7 cellular contexts compared by ENCODE assay signal in genomic region chr3:184162571-184163070, GRCh38. TPM values are rescaled to one million over a fixed set of nuclear protein-coding genes. Genes with fewer than 3 reads are reported as not detected.
DNase-seq lines count a peak whose midpoint lies in the region; ATAC-seq and TF ChIP-seq lines count a peak whose summit lies in the region.
"Not testable (repeated sequence)": the region's sequence is repeated elsewhere in the genome, so short reads cannot be mapped to it uniquely, and the experiment has no call there.

No MANE protein-coding gene starts in this region.

- TF ChIP-seq EP300 in gastroesophageal sphincter (IDR thresholded peaks at IDR 0.05) = not testable (repeated sequence)

- H3K27me3 Mint-ChIP-seq in CD4-positive, alpha-beta memory T cell; T-helper 17 cell; chondrocyte (ENCODE audit: low read depth): not testable (repeated sequence)

- not testable (repeated sequence) for H3K4me3 Mint-ChIP-seq in CD4-positive, alpha-beta memory T cell; T-helper 17 cell; chondrocyte (ENCODE audit: unreplicated experiment)

- POLR2A ChIA-PET in CD4-positive, alpha-beta memory T cell (lab: Charles Lee; ENCODE audit: partially characterized antibody) = not testable (repeated sequence)

- H3K27ac Mint-ChIP-seq in CD4-positive, alpha-beta memory T cell = peak overlapping the region in 4 of 7 donors; percentile 9 to 74 (median 64)
- peak overlapping the region; percentile 80 for H3K27ac Mint-ChIP-seq in T-helper 17 cell
- peak overlapping the region; percentile 4 for H3K27ac Mint-ChIP-seq in chondrocyte (ENCODE audit: unreplicated experiment)

- not testable (repeated sequence) for TF ChIP-seq POLR2A in gastroesophageal sphincter (IDR thresholded peaks at IDR 0.05); spleen (IDR thresholded peaks at IDR 0.05)

- H3K4me1 Mint-ChIP-seq in CD4-positive, alpha-beta memory T cell = peaks cover 14 to 25% (median 18%) of the 10 kb centered on the region in 4 donors
- H3K4me1 Mint-ChIP-seq in T-helper 17 cell (peaks cover 18% of the 10 kb centered on the region), chondrocyte (ENCODE audit: low read depth) (peaks cover 41% of the 10 kb centered on the region)

- TF ChIP-seq CTCF in chondrocyte (IDR thresholded peaks at IDR 0.05); gastroesophageal sphincter (IDR thresholded peaks at IDR 0.05); psoas muscle (IDR thresholded peaks at IDR 0.05); spleen (IDR thresholded peaks at IDR 0.05 in 8 of 11, conservative IDR thresholded peaks at IDR 0.05 in 3 of 11): not testable (repeated sequence)

- not testable (repeated sequence) for ATAC-seq in T-helper 17 cell, left ventricle myocardium superior
- ATAC-seq in gastroesophageal sphincter (peak; percentile 37), psoas muscle (peak in 1 of 4 donors; percentile 64)

- CTCF ChIA-PET in CD4-positive, alpha-beta memory T cell (lab: Charles Lee; ENCODE audit: partially characterized antibody) = interaction anchor here (1.3 kb wide), 1 partner anchor 15 kb away, joined by 3 read pairs; no protein-coding TSS in a partner anchor

- not testable (repeated sequence) for H3K27ac ChIP-seq in CD4-positive, alpha-beta memory T cell (ENCODE audit: low read depth, low read length); spleen
- H3K27ac ChIP-seq in gastroesophageal sphincter (peak overlapping the region in 3 of 4 donors; percentile 69 to 95 (median 94)), psoas muscle (peak overlapping the region; percentile 54)

- peaks cover 22 to 46% of the 10 kb centered on the region in 2 donors for H3K36me3 Mint-ChIP-seq in CD4-positive, alpha-beta memory T cell
- not testable (repeated sequence) for H3K36me3 Mint-ChIP-seq in T-helper 17 cell (ENCODE audit: low read depth)
- peaks cover 23% of the 10 kb centered on the region for H3K36me3 Mint-ChIP-seq in chondrocyte (ENCODE audit: low read depth)

- DNase-seq in CD4-positive, alpha-beta memory T cell; T-helper 17 cell; chondrocyte (ENCODE audit: low spot score); psoas muscle: not testable (repeated sequence)
- DNase-seq in left ventricle myocardium superior (peak; percentile 19), spleen (peak; percentile 22)

- WGBS in gastroesophageal sphincter (ENCODE audit: low coverage in 1 of 2), 2 donors = 50 to 65% methylated on average over 2 to 7 of the region's 8 CpGs
- WGBS in psoas muscle, 3 donors = 41 to 63% (median 60%) methylated on average over 8 of the region's 8 CpGs
- WGBS in spleen, 5 donors = 74 to 91% (median 84%) methylated on average over 8 of the region's 8 CpGs

- not testable (repeated sequence) for H3K4me1 ChIP-seq in CD4-positive, alpha-beta memory T cell (ENCODE audit: insufficient read depth, low read length)
- H3K4me1 ChIP-seq in gastroesophageal sphincter (peaks cover 0 to 72% (median 42%) of the 10 kb centered on the region in 3 donors), psoas muscle (peaks cover 52% of the 10 kb centered on the region), spleen (peaks cover 7 to 63% (median 38%) of the 10 kb centered on the region in 6 donors)

- H3K4me3 ChIP-seq in CD4-positive, alpha-beta memory T cell (ENCODE audit: low read length in 2 of 2); gastroesophageal sphincter; psoas muscle; spleen: not testable (repeated sequence)

- H3K9me3 Mint-ChIP-seq in CD4-positive, alpha-beta memory T cell; chondrocyte (ENCODE audit: low read depth): not testable (repeated sequence)

- intact Hi-C loops in CD4-positive, alpha-beta memory T cell (cut with micrococcal nuclease); left ventricle myocardium superior (cut with micrococcal nuclease); psoas muscle (cut with DNase I); spleen (cut with DNase I; ENCODE audit: low total_unique reads): not testable (repeated sequence)

- H3K9me3 ChIP-seq in CD4-positive, alpha-beta memory T cell (ENCODE audit: control insufficient read depth in 1 of 2, low read length in 2 of 2); T-helper 17 cell (ENCODE audit: control insufficient read depth, low read length, poor library complexity, severe bottlenecking); gastroesophageal sphincter; psoas muscle; spleen: not testable (repeated sequence)

- peaks cover 39% of the 10 kb centered on the region for H3K36me3 ChIP-seq in CD4-positive, alpha-beta memory T cell (ENCODE audit: insufficient read depth, low read length)
- H3K36me3 ChIP-seq in gastroesophageal sphincter (peaks cover 0 to 47% of the 10 kb centered on the region in 2 donors), psoas muscle (ENCODE audit: insufficient read depth in 1 of 2, low read depth in 1 of 2) (peaks cover 8 to 46% of the 10 kb centered on the region in 2 donors), spleen (peaks cover 0 to 65% (median 41%) of the 10 kb centered on the region in 6 donors)

- not testable (repeated sequence) for H3K27me3 ChIP-seq in CD4-positive, alpha-beta memory T cell (ENCODE audit: insufficient read depth, low read length); gastroesophageal sphincter; psoas muscle (ENCODE audit: insufficient read depth in 3 of 3, low read length in 2 of 3); spleen (replicated peaks in 1 of 7)

RNA-seq across cellular contexts. Expression of gene DVL3, which starts 7.4 kb away (rescaled TPM):
- total RNA-seq in CD4-positive, alpha-beta memory T cell = 10 to 100 TPM; 43.3 to 46.4 TPM
- polyA plus RNA-seq in CD4-positive, alpha-beta memory T cell = 10 to 100 TPM in 1 of 2 donors, 1 to 10 TPM in 1; 3.0 to 14.1 TPM
- 10 to 100 TPM; 31.5 to 42.9 TPM for total RNA-seq in T-helper 17 cell
- total RNA-seq in chondrocyte = 88.1 to 113 TPM (median 102 TPM) in 3 replicates
- 100 to 1,000 TPM in 1 of 4 donors, 10 to 100 TPM in 3; 56.8 to 117 (median 66.4) TPM for total RNA-seq in gastroesophageal sphincter
- total RNA-seq in left ventricle myocardium superior = 76.8 TPM
- total RNA-seq in psoas muscle = 10 to 100 TPM; 46.7 to 57.2 (median 47.7) TPM
- 10 to 100 TPM; 32.3 to 57.6 (median 36.1) TPM for polyA plus RNA-seq in psoas muscle
- total RNA-seq in spleen = 10 to 100 TPM; 40.3 to 67.3 (median 54.2) TPM
- polyA plus RNA-seq in spleen = 10 to 100 TPM; 12.3 to 28.2 (median 15.8) TPM

RNA-seq across cellular contexts. Expression of gene AP2M1, which starts 12.0 kb away (rescaled TPM):
- total RNA-seq in CD4-positive, alpha-beta memory T cell = 100 to 1,000 TPM; 206 to 208 TPM
- 100 to 1,000 TPM; 254 to 312 TPM for polyA plus RNA-seq in CD4-positive, alpha-beta memory T cell
- total RNA-seq in T-helper 17 cell (100 to 1,000 TPM; 120 to 164 TPM), chondrocyte (455 to 492 TPM (median 488 TPM) in 3 replicates), gastroesophageal sphincter (100 to 1,000 TPM; 234 to 322 (median 288) TPM), left ventricle myocardium superior (318 TPM), psoas muscle (100 to 1,000 TPM; 157 to 178 (median 165) TPM), spleen (100 to 1,000 TPM; 192 to 254 (median 204) TPM)
- polyA plus RNA-seq in psoas muscle (100 to 1,000 TPM; 166 to 299 (median 285) TPM), spleen (100 to 1,000 TPM in 2 of 3 donors, 10 to 100 TPM in 1; 98.7 to 155 (median 137) TPM)

RNA-seq across cellular contexts. Expression of gene ABCF3, which starts 23.4 kb away (rescaled TPM):
- 100 to 1,000 TPM; 122 to 124 TPM for total RNA-seq in CD4-positive, alpha-beta memory T cell
- polyA plus RNA-seq in CD4-positive, alpha-beta memory T cell = 10 to 100 TPM; 32.0 to 55.1 TPM
- total RNA-seq in T-helper 17 cell = 100 to 1,000 TPM; 118 to 120 TPM
- total RNA-seq in chondrocyte = 52.8 to 68.9 TPM (median 53.8 TPM) in 3 replicates
- 10 to 100 TPM; 31.8 to 54.9 (median 39.5) TPM for total RNA-seq in gastroesophageal sphincter
- 75.6 TPM for total RNA-seq in left ventricle myocardium superior
- total RNA-seq in psoas muscle = 10 to 100 TPM; 44.1 to 93.0 (median 72.7) TPM
- 100 to 1,000 TPM in 1 of 3 donors, 10 to 100 TPM in 2; 68.5 to 108 (median 79.3) TPM for polyA plus RNA-seq in psoas muscle
- 10 to 100 TPM; 46.4 to 90.7 (median 69.8) TPM for total RNA-seq in spleen
- polyA plus RNA-seq in spleen = 10 to 100 TPM; 35.3 to 67.3 (median 61.2) TPM

RNA-seq across cellular contexts. Expression of gene EIF2B5, which starts 27.5 kb away (rescaled TPM):
- total RNA-seq in CD4-positive, alpha-beta memory T cell = 10 to 100 TPM; 82.3 to 87.6 TPM
- 10 to 100 TPM; 59.6 to 69.4 TPM for polyA plus RNA-seq in CD4-positive, alpha-beta memory T cell
- total RNA-seq in T-helper 17 cell (10 to 100 TPM; 49.5 to 53.8 TPM), chondrocyte (24.0 to 31.8 TPM (median 26.1 TPM) in 3 replicates), gastroesophageal sphincter (10 to 100 TPM; 36.2 to 49.2 (median 44.3) TPM), left ventricle myocardium superior (33.1 TPM), psoas muscle (10 to 100 TPM; 44.0 to 55.1 (median 50.0) TPM), spleen (10 to 100 TPM; 40.4 to 50.7 (median 46.3) TPM)
- polyA plus RNA-seq in psoas muscle (100 to 1,000 TPM in 1 of 3 donors, 10 to 100 TPM in 2; 61.4 to 101 (median 80.3) TPM), spleen (10 to 100 TPM; 40.4 to 55.7 (median 52.8) TPM)

Comparison
In these comparisons a context has a peak if more than half of its experiments do, and no peak if none do; other contexts are left out.
1. H3K27ac Mint-ChIP-seq: peak in every context shown above with its lines; median percentile 80 in T-helper 17 cell; 64 in CD4-positive, alpha-beta memory T cell; 4 in chondrocyte.